Comparison of ENCODE assay signal across 8 cellular contexts in the genomic region with DNA sequence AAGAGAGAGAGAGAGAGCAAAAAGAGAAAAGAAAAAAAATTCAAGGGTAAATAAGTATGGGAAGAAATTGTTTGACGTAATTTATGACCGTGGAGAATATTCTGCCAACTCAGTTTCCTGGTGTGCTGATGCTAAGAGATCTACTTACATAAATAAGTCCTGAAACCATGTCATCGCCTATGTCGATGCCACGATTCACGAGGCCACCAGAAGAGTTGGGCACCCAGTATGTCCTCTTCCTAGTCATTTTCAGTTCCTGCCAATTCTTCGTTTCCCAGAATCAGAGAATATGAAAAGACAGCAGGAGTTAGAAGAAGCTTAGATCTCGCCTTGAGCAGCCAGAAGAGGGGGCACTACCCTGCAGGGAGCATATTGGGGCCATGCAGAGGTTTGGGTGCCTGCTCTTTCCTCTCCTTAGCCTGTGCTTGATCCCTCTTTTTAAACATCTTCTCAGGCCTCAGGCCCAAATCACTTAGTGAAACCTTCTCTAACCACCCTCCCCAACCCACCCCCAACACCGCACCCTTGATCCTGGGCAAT. TPM values are rescaled to one million over a fixed set of nuclear protein-coding genes. Genes with fewer than 3 reads are reported as not detected.
A peak's percentile ranks its signal among the peaks of the same experiment; 100 is the strongest.
DNase-seq lines count a peak whose midpoint lies in the region; ATAC-seq and TF ChIP-seq lines count a peak whose summit lies in the region.

No MANE protein-coding gene starts in this region.

- H3K36me3 ChIP-seq in BJ (ENCODE audit: control insufficient read depth, insufficient read depth, low read length) = no peaks in the 10 kb centered on the region

- ATAC-seq in GM18868 (IDR thresholded peaks at IDR 0.05; ENCODE audit: unreplicated experiment) (peak; percentile 82), HG02884 (IDR thresholded peaks at IDR 0.05; ENCODE audit: unreplicated experiment) (no peak)

- in situ Hi-C loops in KBM-7 (cut with MboI; ENCODE audit: low pct_unique_long_range_greater_than_20kb, low sequenced_read_pairs) = no loop called here

- CTCF ChIA-PET in BJ (lab: Yijun Ruan, JAX) = interaction anchor here (0.6 to 1.4 kb wide), 4 partner anchors 10 to 399 kb away, joined by 3 to 7 read pairs (median 4); no protein-coding TSS in a partner anchor

- DNase-seq in BJ (ENCODE audit: low read depth) (no peak), KBM-7 (peak; percentile 45), fibroblast of villous mesenchyme (ENCODE audit: low read depth) (peak; percentile 63), GM19240 (ENCODE audit: insufficient read length, low spot score) (no peak)
- DNase-seq in activated CD4-positive, alpha-beta T cell treated with anti-CD3 and anti-CD28 coated beads for 4 hours = peak; percentile 3 to 5
- DNase-seq in stimulated activated CD4-positive, alpha-beta T cell treated with anti-CD3 and anti-CD28 coated beads, Interleukin-1b, Interleukin-23, amount 100 ng/mL, for 48 hours = peak; percentile 31

- POLR2A ChIA-PET in BJ (lab: Charles Lee) = no interaction called here

- H3K4me3 ChIP-seq in BJ (ENCODE audit: low read depth, low read length) (no peak overlapping the region), fibroblast of villous mesenchyme (ENCODE audit: low read depth, low read length) (no peak overlapping the region)

- peak; percentile 51 for TF ChIP-seq CTCF in BJ (IDR thresholded peaks at IDR 0.05; ENCODE audit: insufficient read depth, low read depth, low read length)
- TF ChIP-seq CTCF in fibroblast of villous mesenchyme (IDR thresholded peaks at IDR 0.05; ENCODE audit: insufficient read depth, low read depth, low read length) = peak; percentile 79

- peaks cover 1% of the 10 kb centered on the region; the same call in 1 of the 2 replicates for H3K27me3 ChIP-seq in BJ (ENCODE audit: control insufficient read depth, insufficient read depth, low read length)

RNA-seq across cellular contexts. Expression of gene LONP2, which starts 12.4 kb away (rescaled TPM):
- polyA plus RNA-seq in BJ (2011; rRNA removed) = 34.1 and 47.5 TPM in 2 replicates
- 47.4 and 57.1 TPM in 2 replicates for polyA minus RNA-seq in BJ (2011; rRNA and poly(A)+ RNA removed)
- total RNA-seq in fibroblast of villous mesenchyme = 49.9 and 79.9 TPM in 2 replicates

RNA-seq across cellular contexts. Expression of gene ABCC11, which starts 15.6 kb away (rescaled TPM):
- polyA plus RNA-seq in BJ (2011; rRNA removed) = 0.06 and 0.09 TPM in 2 replicates
- polyA minus RNA-seq in BJ (2011; rRNA and poly(A)+ RNA removed) = 0.62 TPM in 1 of 2 replicates, not detected in the other
- under 0.01 and 0.43 TPM in 2 replicates for total RNA-seq in fibroblast of villous mesenchyme

Comparison
In these comparisons a context has a peak if more than half of its experiments do, and no peak if none do; other contexts are left out.
1. DNase-seq: peak in KBM-7 (single experiment), activated CD4-positive, alpha-beta T cell treated with anti-CD3 and anti-CD28 coated beads for 4 hours (2 of 2), fibroblast of villous mesenchyme (single experiment) and stimulated activated CD4-positive, alpha-beta T cell treated with anti-CD3 and anti-CD28 coated beads, Interleukin-1b, Interleukin-23, amount 100 ng/mL, for 48 hours (single experiment); none in BJ (single experiment) and GM19240 (single experiment).